Comparison of ENCODE assay signal across 26 cellular contexts in the genomic region with DNA sequence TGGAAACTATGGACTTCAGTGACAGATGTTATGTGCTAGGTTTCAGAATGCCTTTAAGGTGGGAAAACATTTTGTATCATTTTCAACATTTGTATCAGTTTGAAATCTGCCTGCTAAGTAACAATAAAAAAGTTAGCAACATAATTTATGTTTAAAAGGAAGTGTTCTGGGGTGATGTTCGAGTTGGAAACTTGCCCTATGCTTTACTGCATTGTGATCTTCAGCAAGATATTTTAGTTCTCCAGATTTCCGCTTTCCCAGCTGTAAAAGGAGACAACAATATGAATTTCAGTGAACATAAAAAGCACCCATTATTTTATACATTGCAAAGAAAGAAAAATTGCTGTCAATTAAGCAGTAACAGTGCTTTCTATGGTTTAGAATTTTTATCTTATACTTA.
DNase-seq lines count a peak whose midpoint lies in the region; ATAC-seq, FAIRE-seq and TF ChIP-seq lines count a peak whose summit lies in the region.
"Had no signal": no experiment of that assay in that cellular context is flagged by ENCODE, and none has a peak within 500 bp of the region (broad histone marks: within the 10 kb centered on the region; RNA-seq: fewer than 3 reads in every experiment).

No MANE protein-coding gene starts in this region.

- H3K4me3 ChIP-seq in cardiac muscle cell (no peak overlapping the region), body of pancreas (no peak overlapping the region)
- H3K4me3 ChIP-seq: GM12878, SJCRH30 had no signal

- H3K9me3 ChIP-seq in cardiac muscle cell (ENCODE audit: low read depth) (no peaks in the 10 kb centered on the region), body of pancreas (no peaks in the 10 kb centered on the region)
- H3K9me3 ChIP-seq: SJCRH30 had no signal

- H3K27ac ChIP-seq in cardiac muscle cell (peak overlapping the region; percentile 5), body of pancreas (no peak overlapping the region)
- H3K27ac ChIP-seq: HL-60, SJCRH30 had no signal

- intact Hi-C loops in Right ventricle myocardium superior (cut with DNase I) (no loop called here), body of pancreas (cut with DNase I) (no loop called here)

- FAIRE-seq in endometrium (lab: Jason Lieb, UNC): peak; percentile 89
- FAIRE-seq: GM12878, H1, RCC 7860 had no signal

- H3K27me3 ChIP-seq in cardiac muscle cell: no peaks in the 10 kb centered on the region
- no peaks in the 10 kb centered on the region for H3K27me3 ChIP-seq in body of pancreas
- H3K27me3 ChIP-seq: SJCRH30 had no signal

- no peak for DNase-seq in cardiac muscle cell (ENCODE audit: low read depth in 1 of 2, low spot score in 1 of 2)
- DNase-seq in Right ventricle myocardium superior: no peak
- peak; percentile 46 for DNase-seq in GM04504 (ENCODE audit: low read depth)
- DNase-seq in lung microvascular endothelial cell (ENCODE audit: low read depth in 2 of 2): peak; percentile 37 to 67
- no peak for DNase-seq in hepatic stellate cell (ENCODE audit: low spot score)
- no peak for DNase-seq in NCI-H1092 (lab: John Stamatoyannopoulos, UW)
- DNase-seq in body of pancreas: no peak
- DNase-seq: 8988T, Calu3, DMS153, DND-41, HCEC 1CT, NCI-H1092 treated with DMSO at 0.1 percent for 48 hours, NCI-H1436, NCI-H187, NCI-H2171 treated with DMSO at 0.1 percent for 48 hours, NCI-H345, NCI-H510A treated with DMSO at 0.1 percent for 48 hours, NCI-H748 treated with DMSO at 0.1 percent for 48 hours, SJCRH30 had no signal

- no peak for TF ChIP-seq POLR2A in body of pancreas (IDR thresholded peaks at IDR 0.05)

- no peak for ATAC-seq in Right ventricle myocardium superior (ENCODE audit: poor library complexity)
- ATAC-seq in body of pancreas: no peak
- ATAC-seq: GM12878, SK-N-SH treated with all-trans-retinoic acid at 6 μM for 48 hours had no signal

- no peak for TF ChIP-seq CTCF in cardiac muscle cell (IDR thresholded peaks at IDR 0.05; ENCODE audit: low read depth, low read length)
- TF ChIP-seq CTCF in body of pancreas (IDR thresholded peaks at IDR 0.05): no peak

- 48 to 67% methylated on average over 2 of the region's 2 CpGs for WGBS in body of pancreas, 2 donors

- H3K36me3 ChIP-seq in cardiac muscle cell (no peaks in the 10 kb centered on the region), body of pancreas (replicated peaks in 1 of 2; ENCODE audit: insufficient read depth in 1 of 2, low read depth in 2 of 2) (no peaks in the 10 kb centered on the region)

- H3K4me1 ChIP-seq in cardiac muscle cell (ENCODE audit: low read depth): peaks cover 16% of the 10 kb centered on the region
- no peaks in the 10 kb centered on the region for H3K4me1 ChIP-seq in body of pancreas

Comparison
In these comparisons a context has a peak if more than half of its experiments do, and no peak if none do; other contexts are left out.
1. DNase-seq: peak in GM04504 (single experiment) and lung microvascular endothelial cell (2 of 2); none in cardiac muscle cell (0 of 2), Right ventricle myocardium superior (single experiment), hepatic stellate cell (single experiment), NCI-H1092 (single experiment) and body of pancreas (0 of 4).